27 cellular contexts compared by ENCODE assay signal in genomic region chr4:122603156-122603574, GRCh38. TPM values are rescaled to one million over a fixed set of nuclear protein-coding genes. Genes with fewer than 3 reads are reported as not detected.
A peak's percentile ranks its signal among the peaks of the same experiment; 100 is the strongest.
DNase-seq lines count a peak whose midpoint lies in the region; ATAC-seq, FAIRE-seq and TF ChIP-seq lines count a peak whose summit lies in the region.
"Had no signal": no experiment of that assay in that cellular context is flagged by ENCODE, and none has a peak within 500 bp of the region (broad histone marks: within the 10 kb centered on the region; RNA-seq: fewer than 3 reads in every experiment).

No MANE protein-coding gene starts in this region.

- no peaks in the 10 kb centered on the region for H3K36me3 Mint-ChIP-seq in activated T-helper 17 cell treated with anti-CD3 and anti-CD28 coated beads, Interleukin-2, amount 50 U/mL, for 72 hours (ENCODE audit: low read depth)
- H3K36me3 Mint-ChIP-seq: brain had no signal

- no peak for TF ChIP-seq POLR2A in A549 (IDR thresholded peaks at IDR 0.05; ENCODE audit: low read length)

- H3K9me2 ChIP-seq in GM23248 (ENCODE audit: insufficient read depth): no peaks in the 10 kb centered on the region

- POLR2A ChIA-PET in A549 (lab: Yijun Ruan, JAX): no interaction called here

- no peaks in the 10 kb centered on the region for H3F3A ChIP-seq in GM23248 (ENCODE audit: insufficient read depth)

- no peak for TF ChIP-seq RAD21 in A549 (conservative IDR thresholded peaks at IDR 0.05 in 1 of 2, IDR thresholded peaks at IDR 0.05 in 1 of 2)

- no peaks in the 10 kb centered on the region for H3K27me3 ChIP-seq in GM23248 (replicated peaks; ENCODE audit: insufficient read depth)
- H3K27me3 ChIP-seq: uterus had no signal

- H3K4me1 Mint-ChIP-seq in activated T-helper 17 cell treated with anti-CD3 and anti-CD28 coated beads, Interleukin-2, amount 50 U/mL, for 72 hours: no peaks in the 10 kb centered on the region
- H3K4me1 Mint-ChIP-seq: activated B cell treated with CpG ODN at 0.5 μM for 24 hours, brain, neural crest cell had no signal

- ATAC-seq in A549: no peak
- ATAC-seq in activated T-helper 17 cell treated with anti-CD3 and anti-CD28 coated beads, Interleukin-2, amount 50 U/mL, for 72 hours (replicated peaks): no peak
- ATAC-seq in HG03571 (IDR thresholded peaks at IDR 0.05; ENCODE audit: unreplicated experiment): no peak
- ATAC-seq in GM18517 (IDR thresholded peaks at IDR 0.05; ENCODE audit: unreplicated experiment): no peak

- no peak overlapping the region for H3K9ac ChIP-seq in GM23248

- H3K27ac ChIP-seq in A549 (no peak overlapping the region; a peak in 1 of 6 replicates), GM23248 (no peak overlapping the region)
- H3K27ac ChIP-seq: adrenal gland, epithelial cell of prostate, HL-60, uterus had no signal

- no peaks in the 10 kb centered on the region for H3K79me2 ChIP-seq in GM23248 (ENCODE audit: insufficient read depth)

- TF ChIP-seq EP300 in A549 (IDR thresholded peaks at IDR 0.05): no peak

- H3K4me2 ChIP-seq in A549 (peak overlapping the region; percentile 71; the same call in 2 of the 3 replicates), GM23248 (ENCODE audit: unreplicated experiment) (no peak overlapping the region)

- H3K36me3 ChIP-seq in GM23248 (ENCODE audit: low read depth): no peaks in the 10 kb centered on the region
- H3K36me3 ChIP-seq: adrenal gland, uterus had no signal

- in situ Hi-C loops in GM23248 (cut with MboI): loop anchor here (10.0 kb wide), 2 partner anchors 122 to 322 kb away; partner anchors contain the start of gene NUDT6

- CTCF ChIA-PET in A549 (lab: Yijun Ruan, JAX): interaction anchor here (0.6 to 4.1 kb wide), 26 partner anchors 9 to 498 kb away, joined by 3 to 32 read pairs (median 4); partner anchors contain the start of genes BBS12, IL21 and NUDT6

- FAIRE-seq in A549 (lab: Jason Lieb, UNC): no peak

- 79% methylated on average over 8 of the region's 8 CpGs for WGBS in A549 (ENCODE audit: missing lambda C conversion rate)
- WGBS in GM23248 (ENCODE audit: low coverage in 1 of 2, low lambda C conversion rate in 2 of 2, missing lambda C conversion rate in 2 of 2), 2 experiments: 89 to 90% methylated on average over 8 of the region's 8 CpGs

- H4K20me1 ChIP-seq in GM23248 (ENCODE audit: insufficient read depth): no peaks in the 10 kb centered on the region

- no peak overlapping the region for H3K4me3 ChIP-seq in A549
- H3K4me3 ChIP-seq in GM23248: no peak overlapping the region
- H3K4me3 ChIP-seq: adrenal gland, lung, uterus had no signal

- peaks cover 9% of the 10 kb centered on the region for H3K27me3 Mint-ChIP-seq in activated T-helper 17 cell treated with anti-CD3 and anti-CD28 coated beads, Interleukin-2, amount 50 U/mL, for 72 hours

- peak overlapping the region; percentile 24 for H3K4me3 Mint-ChIP-seq in activated T-helper 17 cell treated with anti-CD3 and anti-CD28 coated beads, Interleukin-2, amount 50 U/mL, for 72 hours
- H3K4me3 Mint-ChIP-seq: activated B cell treated with CpG ODN at 0.5 μM for 24 hours; activated CD8-positive, alpha-beta T cell treated with anti-CD3 and anti-CD28 coated beads for 36 hours; brain; neural crest cell had no signal

- H3K9me3 Mint-ChIP-seq in activated T-helper 17 cell treated with anti-CD3 and anti-CD28 coated beads, Interleukin-2, amount 50 U/mL, for 72 hours: no peaks in the 10 kb centered on the region
- H3K9me3 Mint-ChIP-seq: activated B cell treated with CpG ODN at 0.5 μM for 24 hours; activated CD8-positive, alpha-beta T cell treated with anti-CD3 and anti-CD28 coated beads for 36 hours; brain; HFFc6; neural crest cell had no signal

- H3K9me3 ChIP-seq in A549: no peaks in the 10 kb centered on the region
- H3K9me3 ChIP-seq in GM23248 (ENCODE audit: low read depth): no peaks in the 10 kb centered on the region
- H3K9me3 ChIP-seq: adrenal gland, uterus had no signal

- TF ChIP-seq CTCF in A549 (IDR thresholded peaks at IDR 0.05): no peak

- DNase-seq in A549 (ENCODE audit: low read depth in 1 of 2, low spot score in 1 of 2) (no peak), GM23248 (no peak), iris pigment epithelial cell (ENCODE audit: low read depth) (peak; percentile 35), NCI-H2107 treated with DMSO at 0.1 percent for 48 hours (lab: John Stamatoyannopoulos, UW; ENCODE audit: unreplicated experiment) (no peak), GM03348 (ENCODE audit: low spot score) (no peak)
- DNase-seq: activated B cell treated with CpG ODN at 0.5 μM for 24 hours; activated CD8-positive, alpha-beta T cell treated with anti-CD3 and anti-CD28 coated beads for 36 hours; activated gamma-delta T cell treated with Interleukin-2 at 50 U/mL for 16 hours; DMS79 treated with DMSO at 0.1 percent for 48 hours; NCI-H1048; NCI-H187; NCI-H2171 treated with DMSO at 0.1 percent for 48 hours; NCI-H524 treated with DMSO at 0.1 percent for 48 hours; right cardiac atrium; uterus had no signal

- H3K27ac Mint-ChIP-seq in activated T-helper 17 cell treated with anti-CD3 and anti-CD28 coated beads, Interleukin-2, amount 50 U/mL, for 72 hours: no peak overlapping the region
- H3K27ac Mint-ChIP-seq: activated B cell treated with CpG ODN at 0.5 μM for 24 hours; activated CD8-positive, alpha-beta T cell treated with anti-CD3 and anti-CD28 coated beads for 36 hours; brain; HFFc6 had no signal

- 0 out of 3 replicates have a peak, but pooled peaks cover 4% of the 10 kb centered on the region for H3K4me1 ChIP-seq in A549
- H3K4me1 ChIP-seq in GM23248 (ENCODE audit: insufficient read depth): no peaks in the 10 kb centered on the region
- H3K4me1 ChIP-seq: adrenal gland, uterus had no signal

- H2AFZ ChIP-seq in GM23248: peak overlapping the region; percentile 84

TF ChIP-seq in A549, 52 proteins besides CTCF, POLR2A, EP300 and RAD21:
- TF ChIP-seq HOXB13 (CRISPR knock-in tag; IDR thresholded peaks at IDR 0.05; ENCODE audit: low read depth) (no peak), NFE2L2 (conservative IDR thresholded peaks at IDR 0.05; ENCODE audit: low read length) (no peak), HMGXB4 (CRISPR knock-in tag; IDR thresholded peaks at IDR 0.05; ENCODE audit: borderline replicate concordance) (no peak), MYC (IDR thresholded peaks at IDR 0.05; ENCODE audit: borderline replicate concordance, low read length) (no peak), GATA3 (IDR thresholded peaks at IDR 0.05; ENCODE audit: borderline replicate concordance) (no peak), FOSL2 (IDR thresholded peaks at IDR 0.05) (no peak), FOSL2 (CRISPR knock-in tag; IDR thresholded peaks at IDR 0.05) (no peak), MAX (IDR thresholded peaks at IDR 0.05) (no peak), ZFP36 (IDR thresholded peaks at IDR 0.05; ENCODE audit: borderline replicate concordance, partially characterized antibody) (no peak)

RNA-seq across cellular contexts. Expression of gene IL21, which starts 17.7 kb away (rescaled TPM):
- polyA plus RNA-seq in A549 (2011; rRNA removed) (not detected in 2 replicates), A549 (2017; fragmentation: RNase III; extraction: RNeasy Plus Mini Kit Qiagen cat#74134 plus additional on column Dnase treatment) (not detected in 3 replicates), GM23248 (2016; fragmentation: Nextera tagmentation; extraction: Ambion mirVana) (not detected in 2 replicates)
- polyA plus RNA-seq in A549 (2012; cell fraction: cytosol; rRNA removed): not detected in 2 replicates
- not detected in 2 replicates for polyA plus RNA-seq in A549 (2012; cell fraction: nucleus; rRNA removed)
- polyA minus RNA-seq in A549 (2011; rRNA and poly(A)+ RNA removed): not detected in 2 replicates
- total RNA-seq in GM23248 (2014; rRNA removed; shearing (Covaris generic)): not detected in 2 replicates
- 10 to 100 TPM in 1 of 2 donors, 1 to 10 TPM in 1; 5.0 to 17.1 TPM for total RNA-seq in activated T-helper 17 cell treated with anti-CD3 and anti-CD28 coated beads, Interleukin-2, amount 50 U/mL, for 72 hours
- total RNA-seq: activated B cell treated with CpG ODN at 0.5 μM for 24 hours, adrenal gland, cerebellum, HFFc6, neural crest cell, right cardiac atrium, temporal lobe, uterus had no signal
- polyA plus RNA-seq: adrenal gland, right cardiac atrium had no signal
